ENCODE assay signal across 2 cellular contexts in the genomic region with DNA sequence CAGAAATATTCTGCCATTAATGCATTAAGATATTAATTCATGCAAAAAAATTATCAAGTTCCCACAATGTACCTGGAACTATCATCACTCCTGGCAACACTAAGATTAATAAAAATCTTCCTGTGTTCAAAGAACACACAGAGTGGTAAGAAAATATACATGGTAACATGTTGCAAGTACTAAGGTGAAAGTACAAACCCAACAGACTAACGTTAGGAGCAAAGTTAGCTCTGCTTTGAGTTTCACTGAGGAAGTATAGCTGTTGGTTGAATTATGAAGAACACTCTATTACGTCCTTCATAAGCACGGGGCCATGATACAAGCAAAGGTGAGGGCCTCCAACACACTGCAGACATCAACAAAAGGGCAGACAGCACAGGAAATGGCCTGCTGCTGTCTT.
TF ChIP-seq lines count a peak whose summit lies in the region.

No MANE protein-coding gene starts in this region.

TF ChIP-seq in liver, 16 proteins besides CTCF, POLR2A, EP300 and RAD21:
- no peak for TF ChIP-seq TAF1 (conservative IDR thresholded peaks at IDR 0.05)
- TF ChIP-seq, protein P1, sequence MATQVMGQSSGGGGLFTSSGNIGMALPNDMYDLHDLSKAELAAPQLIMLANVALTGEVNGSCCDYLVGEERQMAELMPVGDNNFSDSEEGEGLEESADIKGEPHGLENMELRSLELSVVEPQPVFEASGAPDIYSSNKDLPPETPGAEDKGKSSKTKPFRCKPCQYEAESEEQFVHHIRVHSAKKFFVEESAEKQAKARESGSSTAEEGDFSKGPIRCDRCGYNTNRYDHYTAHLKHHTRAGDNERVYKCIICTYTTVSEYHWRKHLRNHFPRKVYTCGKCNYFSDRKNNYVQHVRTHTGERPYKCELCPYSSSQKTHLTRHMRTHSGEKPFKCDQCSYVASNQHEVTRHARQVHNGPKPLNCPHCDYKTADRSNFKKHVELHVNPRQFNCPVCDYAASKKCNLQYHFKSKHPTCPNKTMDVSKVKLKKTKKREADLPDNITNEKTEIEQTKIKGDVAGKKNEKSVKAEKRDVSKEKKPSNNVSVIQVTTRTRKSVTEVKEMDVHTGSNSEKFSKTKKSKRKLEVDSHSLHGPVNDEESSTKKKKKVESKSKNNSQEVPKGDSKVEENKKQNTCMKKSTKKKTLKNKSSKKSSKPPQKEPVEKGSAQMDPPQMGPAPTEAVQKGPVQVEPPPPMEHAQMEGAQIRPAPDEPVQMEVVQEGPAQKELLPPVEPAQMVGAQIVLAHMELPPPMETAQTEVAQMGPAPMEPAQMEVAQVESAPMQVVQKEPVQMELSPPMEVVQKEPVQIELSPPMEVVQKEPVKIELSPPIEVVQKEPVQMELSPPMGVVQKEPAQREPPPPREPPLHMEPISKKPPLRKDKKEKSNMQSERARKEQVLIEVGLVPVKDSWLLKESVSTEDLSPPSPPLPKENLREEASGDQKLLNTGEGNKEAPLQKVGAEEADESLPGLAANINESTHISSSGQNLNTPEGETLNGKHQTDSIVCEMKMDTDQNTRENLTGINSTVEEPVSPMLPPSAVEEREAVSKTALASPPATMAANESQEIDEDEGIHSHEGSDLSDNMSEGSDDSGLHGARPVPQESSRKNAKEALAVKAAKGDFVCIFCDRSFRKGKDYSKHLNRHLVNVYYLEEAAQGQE (IDR thresholded peaks at IDR 0.05) = no peak
- TF ChIP-seq GABPA (IDR thresholded peaks at IDR 0.05 in 1 of 2, conservative IDR thresholded peaks at IDR 0.05 in 1 of 2) = no peak
- peak; percentile 38 to 52 for TF ChIP-seq HNF4A (conservative IDR thresholded peaks at IDR 0.05)
- TF ChIP-seq, protein P2, sequence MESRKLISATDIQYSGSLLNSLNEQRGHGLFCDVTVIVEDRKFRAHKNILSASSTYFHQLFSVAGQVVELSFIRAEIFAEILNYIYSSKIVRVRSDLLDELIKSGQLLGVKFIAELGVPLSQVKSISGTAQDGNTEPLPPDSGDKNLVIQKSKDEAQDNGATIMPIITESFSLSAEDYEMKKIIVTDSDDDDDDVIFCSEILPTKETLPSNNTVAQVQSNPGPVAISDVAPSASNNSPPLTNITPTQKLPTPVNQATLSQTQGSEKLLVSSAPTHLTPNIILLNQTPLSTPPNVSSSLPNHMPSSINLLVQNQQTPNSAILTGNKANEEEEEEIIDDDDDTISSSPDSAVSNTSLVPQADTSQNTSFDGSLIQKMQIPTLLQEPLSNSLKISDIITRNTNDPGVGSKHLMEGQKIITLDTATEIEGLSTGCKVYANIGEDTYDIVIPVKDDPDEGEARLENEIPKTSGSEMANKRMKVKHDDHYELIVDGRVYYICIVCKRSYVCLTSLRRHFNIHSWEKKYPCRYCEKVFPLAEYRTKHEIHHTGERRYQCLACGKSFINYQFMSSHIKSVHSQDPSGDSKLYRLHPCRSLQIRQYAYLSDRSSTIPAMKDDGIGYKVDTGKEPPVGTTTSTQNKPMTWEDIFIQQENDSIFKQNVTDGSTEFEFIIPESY (IDR thresholded peaks at IDR 0.05) = no peak
- TF ChIP-seq SP1 (IDR thresholded peaks at IDR 0.05) = no peak
- no peak for TF ChIP-seq FOXA2 (IDR thresholded peaks at IDR 0.05)
- no peak for TF ChIP-seq EGR1 (IDR thresholded peaks at IDR 0.05; ENCODE audit: low read depth in 2 of 2)

TF ChIP-seq in HepG2, 621 proteins besides CTCF, POLR2A, EP300 and RAD21:
- TF ChIP-seq, protein P3, sequence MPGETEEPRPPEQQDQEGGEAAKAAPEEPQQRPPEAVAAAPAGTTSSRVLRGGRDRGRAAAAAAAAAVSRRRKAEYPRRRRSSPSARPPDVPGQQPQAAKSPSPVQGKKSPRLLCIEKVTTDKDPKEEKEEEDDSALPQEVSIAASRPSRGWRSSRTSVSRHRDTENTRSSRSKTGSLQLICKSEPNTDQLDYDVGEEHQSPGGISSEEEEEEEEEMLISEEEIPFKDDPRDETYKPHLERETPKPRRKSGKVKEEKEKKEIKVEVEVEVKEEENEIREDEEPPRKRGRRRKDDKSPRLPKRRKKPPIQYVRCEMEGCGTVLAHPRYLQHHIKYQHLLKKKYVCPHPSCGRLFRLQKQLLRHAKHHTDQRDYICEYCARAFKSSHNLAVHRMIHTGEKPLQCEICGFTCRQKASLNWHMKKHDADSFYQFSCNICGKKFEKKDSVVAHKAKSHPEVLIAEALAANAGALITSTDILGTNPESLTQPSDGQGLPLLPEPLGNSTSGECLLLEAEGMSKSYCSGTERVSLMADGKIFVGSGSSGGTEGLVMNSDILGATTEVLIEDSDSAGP (CRISPR knock-in tag; IDR thresholded peaks at IDR 0.05; ENCODE audit: borderline replicate concordance) = no peak
- TF ChIP-seq, protein P4, sequence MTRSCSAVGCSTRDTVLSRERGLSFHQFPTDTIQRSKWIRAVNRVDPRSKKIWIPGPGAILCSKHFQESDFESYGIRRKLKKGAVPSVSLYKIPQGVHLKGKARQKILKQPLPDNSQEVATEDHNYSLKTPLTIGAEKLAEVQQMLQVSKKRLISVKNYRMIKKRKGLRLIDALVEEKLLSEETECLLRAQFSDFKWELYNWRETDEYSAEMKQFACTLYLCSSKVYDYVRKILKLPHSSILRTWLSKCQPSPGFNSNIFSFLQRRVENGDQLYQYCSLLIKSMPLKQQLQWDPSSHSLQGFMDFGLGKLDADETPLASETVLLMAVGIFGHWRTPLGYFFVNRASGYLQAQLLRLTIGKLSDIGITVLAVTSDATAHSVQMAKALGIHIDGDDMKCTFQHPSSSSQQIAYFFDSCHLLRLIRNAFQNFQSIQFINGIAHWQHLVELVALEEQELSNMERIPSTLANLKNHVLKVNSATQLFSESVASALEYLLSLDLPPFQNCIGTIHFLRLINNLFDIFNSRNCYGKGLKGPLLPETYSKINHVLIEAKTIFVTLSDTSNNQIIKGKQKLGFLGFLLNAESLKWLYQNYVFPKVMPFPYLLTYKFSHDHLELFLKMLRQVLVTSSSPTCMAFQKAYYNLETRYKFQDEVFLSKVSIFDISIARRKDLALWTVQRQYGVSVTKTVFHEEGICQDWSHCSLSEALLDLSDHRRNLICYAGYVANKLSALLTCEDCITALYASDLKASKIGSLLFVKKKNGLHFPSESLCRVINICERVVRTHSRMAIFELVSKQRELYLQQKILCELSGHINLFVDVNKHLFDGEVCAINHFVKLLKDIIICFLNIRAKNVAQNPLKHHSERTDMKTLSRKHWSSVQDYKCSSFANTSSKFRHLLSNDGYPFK (CRISPR knock-in tag; IDR thresholded peaks at IDR 0.05; ENCODE audit: borderline replicate concordance) = no peak
- no peak for TF ChIP-seq SRF (IDR thresholded peaks at IDR 0.05; ENCODE audit: low read depth, low read length)
